ENCODE assay signal across 12 cellular contexts in genomic region chr6:103672169-103672568, GRCh38.
DNase-seq lines count a peak whose midpoint lies in the region; ATAC-seq and TF ChIP-seq lines count a peak whose summit lies in the region.
"Had no signal": no experiment of that assay in that cellular context is flagged by ENCODE, and none has a peak within 500 bp of the region (broad histone marks: within the 10 kb centered on the region; RNA-seq: fewer than 3 reads in every experiment).

No MANE protein-coding gene starts in this region.

- no peak for TF ChIP-seq POLR2A in gastroesophageal sphincter (IDR thresholded peaks at IDR 0.05)

- peak; percentile 9 for TF ChIP-seq CTCF in cardiac fibroblast (IDR thresholded peaks at IDR 0.05; ENCODE audit: low read depth, low read length)
- no peak for TF ChIP-seq CTCF in gastroesophageal sphincter (IDR thresholded peaks at IDR 0.05)
- no peak for TF ChIP-seq CTCF in GM10248 (IDR thresholded peaks at IDR 0.05; ENCODE audit: control extremely low read depth, extremely low read depth, low read depth, missing control alignments)

- DNase-seq in NCI-H748 (lab: John Stamatoyannopoulos, UW; ENCODE audit: unreplicated experiment) (peak; percentile 13), NCI-H748 treated with DMSO at 0.1 percent for 48 hours (lab: John Stamatoyannopoulos, UW) (no peak), NCI-H82 treated with DMSO at 0.1 percent for 48 hours (lab: John Stamatoyannopoulos, UW; ENCODE audit: unreplicated experiment) (peak; percentile 1), cardiac fibroblast (ENCODE audit: low read depth in 2 of 2) (peak in 1 of 2 donors; percentile 41), renal cortical epithelial cell (ENCODE audit: low read depth) (peak; percentile 31), GM10248 (ENCODE audit: extremely low spot score) (no peak)
- DNase-seq: activated CD4-positive, alpha-beta T cell treated with anti-CD3 and anti-CD28 coated beads, Interleukin-2, amount 50 U/mL, for 4 hours; activated naive CD4-positive, alpha-beta T cell; heart right ventricle had no signal

- H3K4me3 ChIP-seq in cardiac fibroblast (replicated peaks in 1 of 2; ENCODE audit: low read depth in 2 of 2, low read length in 2 of 2) = no peak overlapping the region
- no peak overlapping the region for H3K4me3 ChIP-seq in gastroesophageal sphincter
- H3K4me3 ChIP-seq: HAP-1, heart right ventricle had no signal

- H3K36me3 ChIP-seq in gastroesophageal sphincter = no peaks in the 10 kb centered on the region
- H3K36me3 ChIP-seq: HAP-1, heart right ventricle had no signal

- peaks cover 0 to 2% (median 0%) of the 10 kb centered on the region in 3 donors for H3K9me3 ChIP-seq in gastroesophageal sphincter
- H3K9me3 ChIP-seq: HAP-1 had no signal

- CTCF ChIA-PET in GM10248 (lab: Yijun Ruan, JAX) = interaction anchor here (1.0 to 1.7 kb wide), 2 partner anchors 10 to 11 kb away, joined by 3 to 4 read pairs; no protein-coding TSS in a partner anchor

- TF ChIP-seq EP300 in gastroesophageal sphincter (IDR thresholded peaks at IDR 0.05) = no peak

- 55% methylated on average over 1 of the region's 1 CpG; no CpG with 5 or more reads in 1 of the 2 donors for WGBS in gastroesophageal sphincter (ENCODE audit: low coverage in 1 of 2), 2 donors

- no peaks in the 10 kb centered on the region for H3K4me1 ChIP-seq in gastroesophageal sphincter
- H3K4me1 ChIP-seq: HAP-1, heart right ventricle had no signal

- H3K27me3 ChIP-seq in gastroesophageal sphincter = no peaks in the 10 kb centered on the region
- H3K27me3 ChIP-seq: heart right ventricle had no signal

- no peak overlapping the region for H3K27ac ChIP-seq in gastroesophageal sphincter
- H3K27ac ChIP-seq: heart right ventricle had no signal

- no peak for ATAC-seq in HG03039 (IDR thresholded peaks at IDR 0.05; ENCODE audit: unreplicated experiment)
- no peak for ATAC-seq in gastroesophageal sphincter
- ATAC-seq: heart right ventricle had no signal

- POLR2A ChIA-PET in GM10248 (lab: Yijun Ruan, JAX) = no interaction called here

Comparison
In these comparisons a context has a peak if more than half of its experiments do, and no peak if none do; other contexts are left out.
1. DNase-seq: peak in NCI-H748 (single experiment), NCI-H82 treated with DMSO at 0.1 percent for 48 hours (single experiment) and renal cortical epithelial cell (single experiment); none in NCI-H748 treated with DMSO at 0.1 percent for 48 hours (single experiment) and GM10248 (single experiment).